Comparison of ENCODE assay signal across 15 cellular contexts in genomic region chr12:56374726-56375597, GRCh38. TPM values are rescaled to one million over a fixed set of nuclear protein-coding genes. Genes with fewer than 3 reads are reported as not detected.
DNase-seq lines count a peak whose midpoint lies in the region; ATAC-seq, FAIRE-seq and TF ChIP-seq lines count a peak whose summit lies in the region.
"Had no signal": no experiment of that assay in that cellular context is flagged by ENCODE, and none has a peak within 500 bp of the region (broad histone marks: within the 10 kb centered on the region; RNA-seq: fewer than 3 reads in every experiment).

No MANE protein-coding gene starts in this region.

- no peak for FAIRE-seq in K562 (lab: Jason Lieb, UNC)

- H3K36me3 ChIP-seq in K562 (ENCODE audit: control insufficient read depth, insufficient read depth, low read length), result no peaks in the 10 kb centered on the region
- no peaks in the 10 kb centered on the region for H3K36me3 ChIP-seq in SJCRH30
- H3K36me3 ChIP-seq in osteoblast (ENCODE audit: insufficient read depth, low read length), result no peaks in the 10 kb centered on the region
- H3K36me3 ChIP-seq: suprapubic skin had no signal

- CTCF ChIA-PET in K562 (lab: Yijun Ruan, JAX; ENCODE audit: low intra/inter-chr PET ratio), result no interaction called here

- H3K27me3 ChIP-seq in K562 (ENCODE audit: control insufficient read depth in 2 of 2, insufficient read depth in 2 of 2, low read length in 2 of 2) (no peaks in the 10 kb centered on the region), SJCRH30 (0 out of 2 replicates have a peak, but pooled peaks cover 11% of the 10 kb centered on the region), osteoblast (ENCODE audit: insufficient read depth, low read length) (no peaks in the 10 kb centered on the region)
- H3K27me3 ChIP-seq: suprapubic skin had no signal

- H2AFZ ChIP-seq in K562 (ENCODE audit: low read depth, low read length) (peak overlapping the region; percentile 65), osteoblast (ENCODE audit: low read length) (no peak overlapping the region)

- H4K20me1 ChIP-seq in K562 (replicated peaks; ENCODE audit: control insufficient read depth, insufficient read depth, low read length), result no peaks in the 10 kb centered on the region
- H4K20me1 ChIP-seq in osteoblast (ENCODE audit: insufficient read depth, low read length), result no peaks in the 10 kb centered on the region

- ATAC-seq in GM19397 (IDR thresholded peaks at IDR 0.05; ENCODE audit: unreplicated experiment) (peak; percentile 46), HG03108 (IDR thresholded peaks at IDR 0.05; ENCODE audit: unreplicated experiment) (peak; percentile 34), K562 (no peak), GM21367 (IDR thresholded peaks at IDR 0.05; ENCODE audit: unreplicated experiment) (no peak)

- no peak overlapping the region for H3K4me2 ChIP-seq in K562 (ENCODE audit: insufficient read depth, low read length)
- H3K4me2 ChIP-seq in osteoblast (ENCODE audit: insufficient read depth, low read length), result no peak overlapping the region

- in situ Hi-C loops in Caki2 (cut with HindIII; ENCODE audit: low pct_unique_long_range_greater_than_20kb, low sequenced_read_pairs), result no loop called here
- in situ Hi-C loops in K562 (cut with MboI), result no loop called here

- no peak for TF ChIP-seq POLR2A in K562 (conservative IDR thresholded peaks at IDR 0.05)

- H3K9ac ChIP-seq in K562 (ENCODE audit: insufficient read depth in 1 of 2, low read depth in 2 of 2, low read length in 2 of 2), result no peak overlapping the region

- no peak for TF ChIP-seq EP300 in K562 (IDR thresholded peaks at IDR 0.05; ENCODE audit: low read length)

- no peak overlapping the region for H3K27ac ChIP-seq in K562 (ENCODE audit: extremely low read depth, low read depth, low read length)
- no peak overlapping the region for H3K27ac ChIP-seq in SJCRH30
- no peak overlapping the region for H3K27ac ChIP-seq in osteoblast (ENCODE audit: low read depth, low read length)
- H3K27ac ChIP-seq: epithelial cell of prostate, suprapubic skin had no signal

- H3K9me3 ChIP-seq in K562 (replicated peaks; ENCODE audit: control insufficient read depth, insufficient read depth, low read depth, low read length) (no peaks in the 10 kb centered on the region), SJCRH30 (replicated peaks) (no peaks in the 10 kb centered on the region), osteoblast (ENCODE audit: low read depth, low read length) (no peaks in the 10 kb centered on the region)

- peak; percentile 97 for DNase-seq in Caki2 (ENCODE audit: low read depth)
- no peak for DNase-seq in K562 (ENCODE audit: extremely low read depth in 1 of 4, low spot score in 3 of 4)
- DNase-seq in SJCRH30, result no peak
- no peak for DNase-seq in SW480 (ENCODE audit: low spot score)
- no peak for DNase-seq in osteoblast (ENCODE audit: insufficient read length, low spot score, missing footprints)
- DNase-seq: immature natural killer cell; NCI-H187; stimulated activated CD4-positive, alpha-beta T cell treated with anti-CD3 and anti-CD28 coated beads, Interleukin-4, amount 100 ng/mL, for 24 hours had no signal

- POLR2A ChIA-PET in K562 (lab: Yijun Ruan, JAX), result interaction anchor here (0.6 to 0.7 kb wide), 3 partner anchors 12 to 859 kb away, joined by 3 to 4 read pairs (median 4); partner anchors contain the start of gene APOF

- H3K4me3 ChIP-seq in K562, result no peak overlapping the region
- no peak overlapping the region for H3K4me3 ChIP-seq in SJCRH30
- no peak overlapping the region for H3K4me3 ChIP-seq in osteoblast (ENCODE audit: insufficient read depth, low read length)
- H3K4me3 ChIP-seq: suprapubic skin had no signal

- no peaks in the 10 kb centered on the region for H3K9me1 ChIP-seq in K562 (ENCODE audit: control insufficient read depth, insufficient read depth, low read length)

- TF ChIP-seq RAD21 in K562 (CRISPR knock-in tag; conservative IDR thresholded peaks at IDR 0.05 in 1 of 2, IDR thresholded peaks at IDR 0.05 in 1 of 2), result no peak

- BruUV-seq in K562 (replicated peaks; lab: Mats Ljungman, UMichigan), result no TSS peak

- TF ChIP-seq CTCF in K562 (IDR thresholded peaks at IDR 0.05 in 2 of 3, conservative IDR thresholded peaks at IDR 0.05 in 1 of 3; ENCODE audit: insufficient read depth in 2 of 3, low read depth in 1 of 3, low read length in 3 of 3) (no peak), osteoblast (IDR thresholded peaks at IDR 0.05; ENCODE audit: extremely low read depth, low read depth, low read length) (no peak)

- 71% methylated on average over 7 of the region's 7 CpGs for WGBS in K562 (ENCODE audit: insufficient coverage, low coverage, missing lambda C conversion rate)

- intact Hi-C loops in K562 (cut with micrococcal nuclease), result loop anchor here (5.0 kb wide), 2 partner anchors 58 to 72 kb away; partner anchors contain the start of genes CNPY2 and TIMELESS

- peaks cover 22 to 24% of the 10 kb centered on the region in 2 experiments; a peak in 4 of 5 replicates for H3K4me1 ChIP-seq in K562 (replicated peaks in 1 of 2; ENCODE audit: control insufficient read depth in 2 of 2, insufficient read depth in 2 of 2, low read length in 2 of 2)
- H3K4me1 ChIP-seq in SJCRH30, result no peaks in the 10 kb centered on the region
- H3K4me1 ChIP-seq in osteoblast (ENCODE audit: insufficient read depth, low read length), result no peaks in the 10 kb centered on the region
- H3K4me1 ChIP-seq: suprapubic skin had no signal

- H3K79me2 ChIP-seq in K562 (ENCODE audit: control insufficient read depth, insufficient read depth, low read length) (no peaks in the 10 kb centered on the region), osteoblast (ENCODE audit: insufficient read depth, low read length) (no peaks in the 10 kb centered on the region)

RNA-seq across cellular contexts. Expression of gene APOF, which starts 12.3 kb away (rescaled TPM):
- total RNA-seq in Caki2 (2014; rRNA removed; shearing (Covaris generic); ENCODE audit: low replicate concordance), result not detected in 2 replicates
- not detected in 2 replicates for total RNA-seq in K562 (2011; cell fraction: chromatin; rRNA removed; ENCODE audit: low replicate concordance)
- 0.33 TPM in 1 of 2 replicates, not detected in the other for total RNA-seq in K562 (2011; cell fraction: nucleolus; rRNA removed)
- not detected in 2 replicates for total RNA-seq in K562 (2011; cell fraction: nucleoplasm; rRNA removed)
- total RNA-seq in K562 (2014; rRNA removed), result 0.09 TPM in 1 of 2 replicates, not detected in the other
- not detected in 2 replicates for total RNA-seq in K562 (2014; rRNA removed; fragmentation: Illumina TruSeq; extraction: Trizol)
- total RNA-seq in K562 (2015; rRNA removed; fragmentation: Illumina TruSeq; extraction: Trizol), result not detected in 2 replicates
- total RNA-seq in K562 (2021), result 0.09 TPM in 1 of 2 replicates, not detected in the other
- polyA plus RNA-seq in K562 (2011; rRNA removed), result not detected in 2 replicates
- 0.03 TPM in 1 of 2 replicates, not detected in the other for polyA plus RNA-seq in K562 (2011; cell fraction: cytosol; rRNA removed)
- not detected in 2 replicates for polyA plus RNA-seq in K562 (2011; cell fraction: nucleus; rRNA removed)
- 0.08 and 0.12 TPM in 2 replicates for polyA plus RNA-seq in K562 (2012)
- polyA plus RNA-seq in K562 (2014; fragmentation: Illumina TruSeq; extraction: Trizol), result not detected in 2 replicates
- under 1 TPM; 0.14 to 0.15 TPM for polyA plus RNA-seq in K562 (2014; fragmentation: Nextera tagmentation; extraction: Ambion mirVana)
- polyA plus RNA-seq in K562 (2014; rRNA removed), result not detected in 2 replicates
- not detected in 2 replicates for polyA minus RNA-seq in K562 (2011; rRNA and poly(A)+ RNA removed)
- polyA minus RNA-seq in K562 (2011; cell fraction: cytosol; rRNA and poly(A)+ RNA removed), result not detected in 2 replicates
- not detected in 2 replicates for polyA minus RNA-seq in K562 (2011; cell fraction: nucleus; rRNA and poly(A)+ RNA removed)
- not detected in 2 replicates for total RNA-seq in SJCRH30 (2014; rRNA removed; shearing (Covaris generic))
- not detected in 2 replicates for total RNA-seq in osteoblast
- total RNA-seq: aorta, HT1080, suprapubic skin had no signal
- polyA plus RNA-seq: immature natural killer cell had no signal

RNA-seq across cellular contexts. Expression of gene STAT2, which starts 15.1 kb away (rescaled TPM):
- total RNA-seq in Caki2 (2014; rRNA removed; shearing (Covaris generic); ENCODE audit: low replicate concordance), result 89.5 and 90.1 TPM in 2 replicates
- total RNA-seq in K562 (2011; cell fraction: chromatin; rRNA removed; ENCODE audit: low replicate concordance), result 323 and 539 TPM in 2 replicates
- 245 and 246 TPM in 2 replicates for total RNA-seq in K562 (2011; cell fraction: nucleolus; rRNA removed)
- 197 and 224 TPM in 2 replicates for total RNA-seq in K562 (2011; cell fraction: nucleoplasm; rRNA removed)
- total RNA-seq in K562 (2014; rRNA removed) (32.7 and 36.9 TPM in 2 replicates), K562 (2014; rRNA removed; fragmentation: Illumina TruSeq; extraction: Trizol) (38.6 and 40.3 TPM in 2 replicates), K562 (2015; rRNA removed; fragmentation: Illumina TruSeq; extraction: Trizol) (39.1 and 40.5 TPM in 2 replicates), K562 (2021) (46.9 and 49.3 TPM in 2 replicates), osteoblast (567 and 652 TPM in 2 replicates)
- polyA plus RNA-seq in K562 (2011; rRNA removed) (44.2 and 71.2 TPM in 2 replicates), K562 (2014; fragmentation: Illumina TruSeq; extraction: Trizol) (38.2 and 39.2 TPM in 2 replicates), K562 (2014; fragmentation: Nextera tagmentation; extraction: Ambion mirVana) (10 to 100 TPM; 15.5 to 16.9 TPM), K562 (2014; rRNA removed) (39.1 and 40.1 TPM in 2 replicates)
- polyA plus RNA-seq in K562 (2011; cell fraction: cytosol; rRNA removed), result 27.4 and 45.5 TPM in 2 replicates
- 151 and 211 TPM in 2 replicates for polyA plus RNA-seq in K562 (2011; cell fraction: nucleus; rRNA removed)
- 34.1 and 59.4 TPM in 2 replicates for polyA plus RNA-seq in K562 (2012)
- polyA minus RNA-seq in K562 (2011; rRNA and poly(A)+ RNA removed), result 69.6 and 79.5 TPM in 2 replicates
- polyA minus RNA-seq in K562 (2011; cell fraction: cytosol; rRNA and poly(A)+ RNA removed), result 28.8 and 40.3 TPM in 2 replicates
- polyA minus RNA-seq in K562 (2011; cell fraction: nucleus; rRNA and poly(A)+ RNA removed), result 75.9 and 148 TPM in 2 replicates
- total RNA-seq in SJCRH30 (2014; rRNA removed; shearing (Covaris generic)), result 38.8 and 44.0 TPM in 2 replicates

RNA-seq across cellular contexts. Expression of gene IL23A, which starts 36.3 kb away (rescaled TPM):
- 0.32 and 0.51 TPM in 2 replicates for total RNA-seq in Caki2 (2014; rRNA removed; shearing (Covaris generic); ENCODE audit: low replicate concordance)
- 5.8 and 7.7 TPM in 2 replicates for total RNA-seq in K562 (2011; cell fraction: chromatin; rRNA removed; ENCODE audit: low replicate concordance)
- 6.0 and 10.7 TPM in 2 replicates for total RNA-seq in K562 (2011; cell fraction: nucleolus; rRNA removed)
- 8.4 and 11.0 TPM in 2 replicates for total RNA-seq in K562 (2011; cell fraction: nucleoplasm; rRNA removed)
- total RNA-seq in K562 (2014; rRNA removed) (7.8 and 8.9 TPM in 2 replicates), K562 (2014; rRNA removed; fragmentation: Illumina TruSeq; extraction: Trizol) (9.0 and 9.1 TPM in 2 replicates), K562 (2015; rRNA removed; fragmentation: Illumina TruSeq; extraction: Trizol) (9.1 TPM in 2 replicates), K562 (2021) (9.6 and 12.5 TPM in 2 replicates), osteoblast (not detected in 2 replicates)
- polyA plus RNA-seq in K562 (2011; rRNA removed) (4.4 and 21.6 TPM in 2 replicates), K562 (2014; fragmentation: Illumina TruSeq; extraction: Trizol) (20.1 and 22.5 TPM in 2 replicates), K562 (2014; fragmentation: Nextera tagmentation; extraction: Ambion mirVana) (10 to 100 TPM; 36.7 to 37.2 TPM), K562 (2014; rRNA removed) (21.3 and 29.3 TPM in 2 replicates)
- 9.3 and 22.4 TPM in 2 replicates for polyA plus RNA-seq in K562 (2011; cell fraction: cytosol; rRNA removed)
- 18.8 and 49.0 TPM in 2 replicates for polyA plus RNA-seq in K562 (2011; cell fraction: nucleus; rRNA removed)
- 10.0 and 54.7 TPM in 2 replicates for polyA plus RNA-seq in K562 (2012)
- 0.98 and 2.3 TPM in 2 replicates for polyA minus RNA-seq in K562 (2011; rRNA and poly(A)+ RNA removed)
- 3.3 TPM in 1 of 2 replicates, not detected in the other for polyA minus RNA-seq in K562 (2011; cell fraction: cytosol; rRNA and poly(A)+ RNA removed)
- 0.67 and 3.4 TPM in 2 replicates for polyA minus RNA-seq in K562 (2011; cell fraction: nucleus; rRNA and poly(A)+ RNA removed)
- total RNA-seq in SJCRH30 (2014; rRNA removed; shearing (Covaris generic)), result 0.41 TPM in 1 of 2 replicates, not detected in the other
- total RNA-seq: HT1080, suprapubic skin had no signal
- polyA plus RNA-seq: aorta had no signal

RNA-seq across cellular contexts. Expression of gene PAN2, which starts 41.2 kb away (rescaled TPM):
- total RNA-seq in Caki2 (2014; rRNA removed; shearing (Covaris generic); ENCODE audit: low replicate concordance), result 29.0 and 59.6 TPM in 2 replicates
- total RNA-seq in K562 (2011; cell fraction: chromatin; rRNA removed; ENCODE audit: low replicate concordance), result 615 and 739 TPM in 2 replicates
- 296 and 318 TPM in 2 replicates for total RNA-seq in K562 (2011; cell fraction: nucleolus; rRNA removed)
- total RNA-seq in K562 (2011; cell fraction: nucleoplasm; rRNA removed), result 263 and 299 TPM in 2 replicates
- total RNA-seq in K562 (2014; rRNA removed), result 25.0 and 25.6 TPM in 2 replicates
- total RNA-seq in K562 (2014; rRNA removed; fragmentation: Illumina TruSeq; extraction: Trizol), result 25.9 and 26.0 TPM in 2 replicates
- total RNA-seq in K562 (2015; rRNA removed; fragmentation: Illumina TruSeq; extraction: Trizol), result 21.6 and 21.7 TPM in 2 replicates
- 40.2 and 51.4 TPM in 2 replicates for total RNA-seq in K562 (2021)
- 66.1 and 134 TPM in 2 replicates for polyA plus RNA-seq in K562 (2011; rRNA removed)
- polyA plus RNA-seq in K562 (2011; cell fraction: cytosol; rRNA removed), result 22.2 and 36.4 TPM in 2 replicates
- polyA plus RNA-seq in K562 (2011; cell fraction: nucleus; rRNA removed), result 942 and 1,795 TPM in 2 replicates
- polyA plus RNA-seq in K562 (2012), result 42.1 and 71.3 TPM in 2 replicates
- 29.1 and 35.3 TPM in 2 replicates for polyA plus RNA-seq in K562 (2014; fragmentation: Illumina TruSeq; extraction: Trizol)
- 10 to 100 TPM; 15.0 to 23.9 TPM for polyA plus RNA-seq in K562 (2014; fragmentation: Nextera tagmentation; extraction: Ambion mirVana)
- polyA plus RNA-seq in K562 (2014; rRNA removed), result 39.4 and 65.2 TPM in 2 replicates
- 27.5 and 64.2 TPM in 2 replicates for polyA minus RNA-seq in K562 (2011; rRNA and poly(A)+ RNA removed)
- polyA minus RNA-seq in K562 (2011; cell fraction: cytosol; rRNA and poly(A)+ RNA removed), result 13.0 and 14.8 TPM in 2 replicates
- polyA minus RNA-seq in K562 (2011; cell fraction: nucleus; rRNA and poly(A)+ RNA removed), result 98.8 and 223 TPM in 2 replicates
- 25.5 and 27.9 TPM in 2 replicates for total RNA-seq in SJCRH30 (2014; rRNA removed; shearing (Covaris generic))
- total RNA-seq in osteoblast, result 10.5 and 19.2 TPM in 2 replicates

RNA-seq across cellular contexts. Expression of gene CNPY2, which starts 59.2 kb away (rescaled TPM):
- 244 and 346 TPM in 2 replicates for total RNA-seq in Caki2 (2014; rRNA removed; shearing (Covaris generic); ENCODE audit: low replicate concordance)
- 149 and 200 TPM in 2 replicates for total RNA-seq in K562 (2011; cell fraction: chromatin; rRNA removed; ENCODE audit: low replicate concordance)
- 156 TPM in 2 replicates for total RNA-seq in K562 (2011; cell fraction: nucleolus; rRNA removed)
- 170 and 172 TPM in 2 replicates for total RNA-seq in K562 (2011; cell fraction: nucleoplasm; rRNA removed)
- total RNA-seq in K562 (2014; rRNA removed) (92.1 and 99.8 TPM in 2 replicates), K562 (2014; rRNA removed; fragmentation: Illumina TruSeq; extraction: Trizol) (147 and 150 TPM in 2 replicates), K562 (2015; rRNA removed; fragmentation: Illumina TruSeq; extraction: Trizol) (134 and 138 TPM in 2 replicates), K562 (2021) (126 and 135 TPM in 2 replicates), osteoblast (82.5 and 83.7 TPM in 2 replicates)
- polyA plus RNA-seq in K562 (2011; rRNA removed) (181 and 190 TPM in 2 replicates), K562 (2014; fragmentation: Illumina TruSeq; extraction: Trizol) (139 and 142 TPM in 2 replicates), K562 (2014; fragmentation: Nextera tagmentation; extraction: Ambion mirVana) (10 to 100 TPM; 33.8 to 45.0 TPM), K562 (2014; rRNA removed) (163 and 169 TPM in 2 replicates)
- polyA plus RNA-seq in K562 (2011; cell fraction: cytosol; rRNA removed), result 120 and 165 TPM in 2 replicates
- polyA plus RNA-seq in K562 (2011; cell fraction: nucleus; rRNA removed), result 78.9 and 103 TPM in 2 replicates
- 118 and 164 TPM in 2 replicates for polyA plus RNA-seq in K562 (2012)
- 106 and 114 TPM in 2 replicates for polyA minus RNA-seq in K562 (2011; rRNA and poly(A)+ RNA removed)
- 30.3 and 31.9 TPM in 2 replicates for polyA minus RNA-seq in K562 (2011; cell fraction: cytosol; rRNA and poly(A)+ RNA removed)
- 22.1 and 38.5 TPM in 2 replicates for polyA minus RNA-seq in K562 (2011; cell fraction: nucleus; rRNA and poly(A)+ RNA removed)
- 75.2 and 80.9 TPM in 2 replicates for total RNA-seq in SJCRH30 (2014; rRNA removed; shearing (Covaris generic))

Comparison
In these comparisons a context has a peak if more than half of its experiments do, and no peak if none do; other contexts are left out.
1. ATAC-seq: peak in GM19397 (single experiment) and HG03108 (single experiment); none in K562 (single experiment) and GM21367 (single experiment).